Comparison of ENCODE assay signal across 21 cellular contexts in genomic region chr20:38590682-38591483, GRCh38. TPM values are rescaled to one million over a fixed set of nuclear protein-coding genes. Genes with fewer than 3 reads are reported as not detected.
A peak's percentile ranks its signal among the peaks of the same experiment; 100 is the strongest.
DNase-seq lines count a peak whose midpoint lies in the region; ATAC-seq, FAIRE-seq and TF ChIP-seq lines count a peak whose summit lies in the region.
"Had no signal": no experiment of that assay in that cellular context is flagged by ENCODE, and none has a peak within 500 bp of the region (broad histone marks: within the 10 kb centered on the region; RNA-seq: fewer than 3 reads in every experiment).

No MANE protein-coding gene starts in this region.

- FAIRE-seq in A549 (lab: Jason Lieb, UNC): no peak
- no peak for FAIRE-seq in astrocyte (lab: Jason Lieb, UNC)
- no peak for FAIRE-seq in HepG2 (lab: Jason Lieb, UNC)
- FAIRE-seq: bronchial epithelial cell, kidney had no signal

- WGBS in A549 (ENCODE audit: missing lambda C conversion rate): 65% methylated on average over 13 of the region's 18 CpGs
- WGBS in HepG2 (ENCODE audit: low lambda C conversion rate): 44% methylated on average over 17 of the region's 18 CpGs
- 51 to 58% methylated on average over 7 to 8 of the region's 18 CpGs for WGBS in esophagus squamous epithelium, 2 donors

- no peaks in the 10 kb centered on the region for H3K4me1 Mint-ChIP-seq in astrocyte (ENCODE audit: low read depth, unreplicated experiment)
- H3K4me1 Mint-ChIP-seq: activated CD4-positive, alpha-beta memory T cell treated with anti-CD3 and anti-CD28 coated beads, Interleukin-2, amount 10 ng/mL, durations not matched to agents 7 days and 5 days had no signal

- no peak for TF ChIP-seq EP300 in A549 (IDR thresholded peaks at IDR 0.05)
- no peak for TF ChIP-seq EP300 in HepG2 (IDR thresholded peaks at IDR 0.05; ENCODE audit: low read depth in 2 of 2, low read length in 2 of 2)
- no peak for TF ChIP-seq EP300 in HepG2 (CRISPR knock-in tag; IDR thresholded peaks at IDR 0.05; ENCODE audit: borderline replicate concordance)

- H3K9me3 Mint-ChIP-seq in astrocyte (ENCODE audit: unreplicated experiment): no peaks in the 10 kb centered on the region
- H3K9me3 Mint-ChIP-seq: activated CD4-positive, alpha-beta memory T cell treated with anti-CD3 and anti-CD28 coated beads, Interleukin-2, amount 10 ng/mL, durations not matched to agents 7 days and 5 days; activated T-cell treated with anti-CD3 and anti-CD28 coated beads, Interleukin-2, amount 50 U/mL, for 4 hours had no signal

- H3K27me3 Mint-ChIP-seq in astrocyte (ENCODE audit: low read depth, unreplicated experiment): no peaks in the 10 kb centered on the region

- H3K36me3 Mint-ChIP-seq in astrocyte (ENCODE audit: low read depth, unreplicated experiment): no peaks in the 10 kb centered on the region
- H3K36me3 Mint-ChIP-seq: activated naive CD8-positive, alpha-beta T cell had no signal

- ATAC-seq in A549 (peak; percentile 42 to 49; a peak in 3 of 6 replicates), HepG2 (peak; percentile 32), gastrocnemius medialis (no peak), HG03442 (IDR thresholded peaks at IDR 0.05; ENCODE audit: unreplicated experiment) (no peak)
- ATAC-seq: activated T-cell treated with anti-CD3 and anti-CD28 coated beads, Interleukin-2, amount 50 U/mL, for 4 hours; sciatic nerve had no signal

- no TSS peak for BruUV-seq in HepG2 (replicated peaks; lab: Mats Ljungman, UMichigan)

- no peak for TF ChIP-seq CTCF in A549 (IDR thresholded peaks at IDR 0.05)
- TF ChIP-seq CTCF in HEK293 (tag by site-specific recombination; IDR thresholded peaks at IDR 0.05): no peak
- TF ChIP-seq CTCF in astrocyte (IDR thresholded peaks at IDR 0.05; ENCODE audit: insufficient read depth, low read depth, low read length): no peak
- no peak for TF ChIP-seq CTCF in HepG2 (CRISPR knock-in tag; IDR thresholded peaks at IDR 0.05)
- TF ChIP-seq CTCF in gastrocnemius medialis (IDR thresholded peaks at IDR 0.05 in 4 of 5, conservative IDR thresholded peaks at IDR 0.05 in 1 of 5): no peak
- no peak for TF ChIP-seq CTCF in esophagus squamous epithelium (IDR thresholded peaks at IDR 0.05)

- H3K9ac ChIP-seq in astrocyte (ENCODE audit: low read length): no peak overlapping the region
- no peak overlapping the region for H3K9ac ChIP-seq in HepG2 (ENCODE audit: insufficient read depth, low read depth, low read length)

- H2AFZ ChIP-seq in astrocyte (ENCODE audit: low read depth, low read length) (peak overlapping the region; percentile 47), HepG2 (ENCODE audit: low read length) (no peak overlapping the region)

- DNase-seq in A549 (ENCODE audit: low read depth in 1 of 2, low spot score in 1 of 2) (no peak), astrocyte (ENCODE audit: low read depth) (no peak), HepG2 (ENCODE audit: low spot score) (no peak), gastrocnemius medialis (no peak), esophagus squamous epithelium (lab: John Stamatoyannopoulos, UW) (no peak)
- DNase-seq in stimulated activated CD8-positive, alpha-beta memory T cell treated with anti-CD3 and anti-CD28 coated beads, Interleukin-4, amount 100 ng/mL, for 48 hours: no peak
- DNase-seq: activated CD4-positive, alpha-beta memory T cell treated with anti-CD3 and anti-CD28 coated beads, Interleukin-2, amount 10 ng/mL, durations not matched to agents 7 days and 5 days; activated T-cell treated with anti-CD3 and anti-CD28 coated beads, Interleukin-2, amount 50 U/mL, for 4 hours; dorsolateral prefrontal cortex; heart left ventricle; kidney; NCI-H2081 treated with DMSO at 0.1 percent for 48 hours; stimulated activated CD4-positive, alpha-beta T cell treated with anti-CD3 and anti-CD28 coated beads, Interleukin-2, amount 100 ng/mL, for 24 hours had no signal

- in situ Hi-C loops in HepG2 (cut with HindIII; ENCODE audit: extremely low pct_ligation_motif_present, low pct_unique_long_range_greater_than_20kb) (no loop called here), gastrocnemius medialis (cut with MboI; ENCODE audit: low sequenced_read_pairs in 4 of 4) (no loop called here)

- H3K27me3 ChIP-seq in astrocyte (ENCODE audit: insufficient read depth, low read length) (peaks cover 3% of the 10 kb centered on the region), HepG2 (ENCODE audit: control insufficient read depth in 1 of 2, insufficient read depth in 2 of 2, low read length in 2 of 2) (peaks cover 2 to 30% of the 10 kb centered on the region in 2 experiments; a peak in 4 of 5 replicates), gastrocnemius medialis (no peaks in the 10 kb centered on the region), esophagus squamous epithelium (peaks cover 0 to 36% (median 0%) of the 10 kb centered on the region in 4 donors)

- CTCF ChIA-PET in A549 (lab: Yijun Ruan, JAX): interaction anchor here (0.6 to 2.0 kb wide), 3 partner anchors 10 to 42 kb away, joined by 3 to 7 read pairs (median 4); partner anchors contain the start of gene ADIG
- CTCF ChIA-PET in HEK293 (lab: Yijun Ruan, JAX): no interaction called here
- CTCF ChIA-PET in HepG2 (lab: Yijun Ruan, JAX; ENCODE audit: low intra/inter-chr PET ratio, low total read pairs): no interaction called here

- POLR2A ChIA-PET in A549 (lab: Yijun Ruan, JAX) (no interaction called here), HEK293 (lab: Yijun Ruan, JAX) (no interaction called here), HepG2 (lab: Yijun Ruan, JAX) (no interaction called here)

- H3K4me1 ChIP-seq in A549 (peaks cover 14% of the 10 kb centered on the region; the same call in 2 of the 3 replicates), HEK293 (ENCODE audit: control insufficient read depth, insufficient read depth, low read length) (no peaks in the 10 kb centered on the region), astrocyte (ENCODE audit: insufficient read depth, low read length) (no peaks in the 10 kb centered on the region), HepG2 (ENCODE audit: insufficient read depth, low read length) (peaks cover 30% of the 10 kb centered on the region), gastrocnemius medialis (no peaks in the 10 kb centered on the region), esophagus squamous epithelium (no peaks in the 10 kb centered on the region)
- H3K4me1 ChIP-seq: heart left ventricle had no signal

- H3K4me3 ChIP-seq in A549 (no peak overlapping the region), HEK293 (ENCODE audit: low read depth, low read length) (no peak overlapping the region), astrocyte (ENCODE audit: insufficient read depth, low read depth, low read length) (no peak overlapping the region), HepG2 (replicated peaks in 1 of 3; ENCODE audit: insufficient read depth in 1 of 3, low read depth in 2 of 3, low read length in 3 of 3) (no peak overlapping the region), gastrocnemius medialis (no peak overlapping the region), esophagus squamous epithelium (no peak overlapping the region)
- H3K4me3 ChIP-seq: dorsolateral prefrontal cortex, heart left ventricle had no signal

- H3K27ac Mint-ChIP-seq in astrocyte (ENCODE audit: unreplicated experiment): no peak overlapping the region
- H3K27ac Mint-ChIP-seq: activated CD4-positive, alpha-beta memory T cell treated with anti-CD3 and anti-CD28 coated beads, Interleukin-2, amount 10 ng/mL, durations not matched to agents 7 days and 5 days; activated naive CD8-positive, alpha-beta T cell had no signal

- H3K4me3 Mint-ChIP-seq in astrocyte (ENCODE audit: unreplicated experiment): no peak overlapping the region
- H3K4me3 Mint-ChIP-seq: activated CD4-positive, alpha-beta memory T cell treated with anti-CD3 and anti-CD28 coated beads, Interleukin-2, amount 10 ng/mL, durations not matched to agents 7 days and 5 days; activated naive CD8-positive, alpha-beta T cell; activated T-cell treated with anti-CD3 and anti-CD28 coated beads, Interleukin-2, amount 50 U/mL, for 4 hours had no signal

- TF ChIP-seq POLR2A in A549 (IDR thresholded peaks at IDR 0.05; ENCODE audit: low read length) (no peak), HepG2 (IDR thresholded peaks at IDR 0.05; ENCODE audit: insufficient read depth in 1 of 2, low read depth in 2 of 2, low read length in 2 of 2) (no peak), gastrocnemius medialis (IDR thresholded peaks at IDR 0.05) (no peak), esophagus squamous epithelium (IDR thresholded peaks at IDR 0.05) (no peak)

- H3K4me2 ChIP-seq in A549 (no peak overlapping the region), astrocyte (ENCODE audit: low read length) (no peak overlapping the region), HepG2 (ENCODE audit: low read depth, low read length) (no peak overlapping the region)

- H3K79me2 ChIP-seq in astrocyte (ENCODE audit: insufficient read depth, low read length): no peaks in the 10 kb centered on the region
- no peaks in the 10 kb centered on the region for H3K79me2 ChIP-seq in HepG2 (ENCODE audit: insufficient read depth, low read length)

- H3K27ac ChIP-seq in A549 (peak overlapping the region in 1 of 2 experiments; percentile 44; a peak in 1 of 6 replicates), HEK293 (ENCODE audit: extremely low read depth, low read depth, low read length) (no peak overlapping the region), astrocyte (ENCODE audit: low read depth, low read length) (no peak overlapping the region), HepG2 (ENCODE audit: extremely low read length, insufficient read depth, low read length) (no peak overlapping the region), gastrocnemius medialis (no peak overlapping the region), esophagus squamous epithelium (no peak overlapping the region)
- H3K27ac ChIP-seq: dorsolateral prefrontal cortex, heart left ventricle had no signal

- TF ChIP-seq RAD21 in A549 (conservative IDR thresholded peaks at IDR 0.05 in 1 of 2, IDR thresholded peaks at IDR 0.05 in 1 of 2): no peak
- TF ChIP-seq RAD21 in HepG2 (CRISPR knock-in tag; IDR thresholded peaks at IDR 0.05): no peak

- intact Hi-C loops in HepG2 (cut with micrococcal nuclease; ENCODE audit: unreplicated experiment): no loop called here
- intact Hi-C loops in gastrocnemius medialis (cut with DNase I; ENCODE audit: low total_unique reads): no loop called here
- intact Hi-C loops in esophagus squamous epithelium (cut with DNase I): no loop called here

- H4K20me1 ChIP-seq in astrocyte (ENCODE audit: insufficient read depth, low read length): no peaks in the 10 kb centered on the region
- H4K20me1 ChIP-seq in HepG2 (ENCODE audit: insufficient read depth, low read length): no peaks in the 10 kb centered on the region

- H3K9me3 ChIP-seq in A549: no peaks in the 10 kb centered on the region
- no peaks in the 10 kb centered on the region for H3K9me3 ChIP-seq in HEK293 (ENCODE audit: control insufficient read depth, insufficient read depth, low read depth, low read length)
- H3K9me3 ChIP-seq in astrocyte (ENCODE audit: insufficient read depth, low read depth, low read length): no peaks in the 10 kb centered on the region
- H3K9me3 ChIP-seq in HepG2 (ENCODE audit: low read length): no peaks in the 10 kb centered on the region
- H3K9me3 ChIP-seq in gastrocnemius medialis: no peaks in the 10 kb centered on the region
- no peaks in the 10 kb centered on the region for H3K9me3 ChIP-seq in esophagus squamous epithelium
- H3K9me3 ChIP-seq: heart left ventricle had no signal

- H3K36me3 ChIP-seq in HEK293 (ENCODE audit: control insufficient read depth in 2 of 2, insufficient read depth in 1 of 2, low read length in 2 of 2) (no peaks in the 10 kb centered on the region), astrocyte (ENCODE audit: insufficient read depth, low read length) (no peaks in the 10 kb centered on the region), HepG2 (replicated peaks in 1 of 2; ENCODE audit: control insufficient read depth in 1 of 2, insufficient read depth in 2 of 2, low read length in 2 of 2) (no peaks in the 10 kb centered on the region), gastrocnemius medialis (no peaks in the 10 kb centered on the region), esophagus squamous epithelium (no peaks in the 10 kb centered on the region)
- H3K36me3 ChIP-seq: heart left ventricle had no signal

RNA-seq across cellular contexts. Expression of gene ADIG, which starts 9.9 kb away (rescaled TPM):
- polyA plus RNA-seq in A549 (2011; rRNA removed): not detected in 2 replicates
- polyA plus RNA-seq in A549 (2012; cell fraction: cytosol; rRNA removed): not detected in 2 replicates
- not detected in 2 replicates for polyA plus RNA-seq in A549 (2012; cell fraction: nucleus; rRNA removed)
- not detected in 3 replicates for polyA plus RNA-seq in A549 (2017; fragmentation: RNase III; extraction: RNeasy Plus Mini Kit Qiagen cat#74134 plus additional on column Dnase treatment)
- polyA minus RNA-seq in A549 (2011; rRNA and poly(A)+ RNA removed): 0.70 TPM in 1 of 2 replicates, not detected in the other
- total RNA-seq in astrocyte: not detected in 2 replicates
- total RNA-seq in HepG2 (2016; rRNA removed; fragmentation: Illumina TruSeq; extraction: Trizol): 0.15 and 0.28 TPM in 2 replicates
- total RNA-seq in HepG2 (2016; cell fraction: cytosol; rRNA removed; fragmentation: Illumina TruSeq; extraction: Trizol; ENCODE audit: low read depth): not detected in 2 replicates
- total RNA-seq in HepG2 (2016; cell fraction: insoluble cytoplasmic fraction; rRNA removed; fragmentation: Illumina TruSeq; extraction: Trizol): not detected in 2 replicates
- not detected in 2 replicates for total RNA-seq in HepG2 (2016; cell fraction: membrane; rRNA removed; fragmentation: Illumina TruSeq; extraction: Trizol)
- not detected in 2 replicates for total RNA-seq in HepG2 (2016; cell fraction: nucleus; rRNA removed; fragmentation: Illumina TruSeq; extraction: Trizol)
- polyA plus RNA-seq in HepG2 (2011; rRNA removed): 0.10 TPM in 1 of 2 replicates, not detected in the other
- not detected in 2 replicates for polyA plus RNA-seq in HepG2 (2011; cell fraction: cytosol; rRNA removed)
- polyA plus RNA-seq in HepG2 (2011; cell fraction: nucleus; rRNA removed): not detected in 2 replicates
- polyA plus RNA-seq in HepG2 (2012): not detected in 2 replicates
- not detected in 2 replicates for polyA plus RNA-seq in HepG2 (2016; cell fraction: cytosol; fragmentation: Illumina TruSeq; extraction: Trizol; ENCODE audit: low read depth)
- polyA plus RNA-seq in HepG2 (2016; cell fraction: insoluble cytoplasmic fraction; fragmentation: Illumina TruSeq; extraction: Trizol; ENCODE audit: low read depth): not detected in 2 replicates
- polyA plus RNA-seq in HepG2 (2016; cell fraction: membrane; fragmentation: Illumina TruSeq; extraction: Trizol; ENCODE audit: low read depth): not detected in 2 replicates
- not detected in 2 replicates for polyA plus RNA-seq in HepG2 (2016; cell fraction: nucleus; fragmentation: Illumina TruSeq; extraction: Trizol; ENCODE audit: insufficient read depth, low read depth)
- not detected in 2 replicates for polyA minus RNA-seq in HepG2 (2011; rRNA and poly(A)+ RNA removed; ENCODE audit: low replicate concordance)
- polyA minus RNA-seq in HepG2 (2011; cell fraction: cytosol; rRNA and poly(A)+ RNA removed): not detected in 2 replicates
- polyA minus RNA-seq in HepG2 (2011; cell fraction: nucleus; rRNA and poly(A)+ RNA removed): not detected in 2 replicates
- not detected for total RNA-seq in gastrocnemius medialis
- not detected for total RNA-seq in esophagus squamous epithelium
- total RNA-seq: activated CD4-positive, alpha-beta memory T cell treated with anti-CD3 and anti-CD28 coated beads, Interleukin-2, amount 10 ng/mL, durations not matched to agents 7 days and 5 days; activated T-cell treated with anti-CD3 and anti-CD28 coated beads, Interleukin-2, amount 50 U/mL, for 4 hours; bronchial epithelial cell; heart left ventricle; kidney; mononuclear cell; sciatic nerve; subcutaneous adipose tissue had no signal
- polyA plus RNA-seq: esophagus, heart left ventricle had no signal

RNA-seq across cellular contexts. Expression of gene ARHGAP40, which starts 10.7 kb away (rescaled TPM):
- polyA plus RNA-seq in A549 (2011; rRNA removed) (not detected in 2 replicates), A549 (2017; fragmentation: RNase III; extraction: RNeasy Plus Mini Kit Qiagen cat#74134 plus additional on column Dnase treatment) (not detected in 3 replicates), HepG2 (2011; rRNA removed) (2.1 and 2.7 TPM in 2 replicates)
- polyA plus RNA-seq in A549 (2012; cell fraction: cytosol; rRNA removed): not detected in 2 replicates
- 0.02 TPM in 1 of 2 replicates, not detected in the other for polyA plus RNA-seq in A549 (2012; cell fraction: nucleus; rRNA removed)
- not detected in 2 replicates for polyA minus RNA-seq in A549 (2011; rRNA and poly(A)+ RNA removed)
- total RNA-seq in astrocyte (0.27 TPM in 1 of 2 replicates, not detected in the other), HepG2 (2016; rRNA removed; fragmentation: Illumina TruSeq; extraction: Trizol) (0.44 and 0.75 TPM in 2 replicates), gastrocnemius medialis (not detected), esophagus squamous epithelium (10 to 100 TPM in 3 of 4 donors, 1 to 10 TPM in 1; 4.7 to 14.8 (median 12.4) TPM)
- 0.09 and 0.30 TPM in 2 replicates for total RNA-seq in HepG2 (2016; cell fraction: cytosol; rRNA removed; fragmentation: Illumina TruSeq; extraction: Trizol; ENCODE audit: low read depth)
- 0.34 and 0.84 TPM in 2 replicates for total RNA-seq in HepG2 (2016; cell fraction: insoluble cytoplasmic fraction; rRNA removed; fragmentation: Illumina TruSeq; extraction: Trizol)
- 0.10 and 0.43 TPM in 2 replicates for total RNA-seq in HepG2 (2016; cell fraction: membrane; rRNA removed; fragmentation: Illumina TruSeq; extraction: Trizol)
- total RNA-seq in HepG2 (2016; cell fraction: nucleus; rRNA removed; fragmentation: Illumina TruSeq; extraction: Trizol): 0.31 and 0.90 TPM in 2 replicates
- polyA plus RNA-seq in HepG2 (2011; cell fraction: cytosol; rRNA removed): 0.72 and 0.86 TPM in 2 replicates
- polyA plus RNA-seq in HepG2 (2011; cell fraction: nucleus; rRNA removed): 15.4 and 16.6 TPM in 2 replicates
- 0.47 and 0.86 TPM in 2 replicates for polyA plus RNA-seq in HepG2 (2012)
- 0.06 and 0.20 TPM in 2 replicates for polyA plus RNA-seq in HepG2 (2016; cell fraction: cytosol; fragmentation: Illumina TruSeq; extraction: Trizol; ENCODE audit: low read depth)
- polyA plus RNA-seq in HepG2 (2016; cell fraction: insoluble cytoplasmic fraction; fragmentation: Illumina TruSeq; extraction: Trizol; ENCODE audit: low read depth): 0.21 and 0.39 TPM in 2 replicates
- polyA plus RNA-seq in HepG2 (2016; cell fraction: membrane; fragmentation: Illumina TruSeq; extraction: Trizol; ENCODE audit: low read depth): 0.19 and 0.26 TPM in 2 replicates
- polyA plus RNA-seq in HepG2 (2016; cell fraction: nucleus; fragmentation: Illumina TruSeq; extraction: Trizol; ENCODE audit: insufficient read depth, low read depth): 1.5 and 2.2 TPM in 2 replicates
- 1.7 TPM in 1 of 2 replicates, not detected in the other for polyA minus RNA-seq in HepG2 (2011; rRNA and poly(A)+ RNA removed; ENCODE audit: low replicate concordance)
- 0.20 TPM in 1 of 2 replicates, not detected in the other for polyA minus RNA-seq in HepG2 (2011; cell fraction: cytosol; rRNA and poly(A)+ RNA removed)
- polyA minus RNA-seq in HepG2 (2011; cell fraction: nucleus; rRNA and poly(A)+ RNA removed): 2.7 and 2.9 TPM in 2 replicates
- total RNA-seq: activated CD4-positive, alpha-beta memory T cell treated with anti-CD3 and anti-CD28 coated beads, Interleukin-2, amount 10 ng/mL, durations not matched to agents 7 days and 5 days; activated T-cell treated with anti-CD3 and anti-CD28 coated beads, Interleukin-2, amount 50 U/mL, for 4 hours; heart left ventricle; mononuclear cell; sciatic nerve; subcutaneous adipose tissue had no signal

Comparison
In these comparisons a context has a peak if more than half of its experiments do, and no peak if none do; other contexts are left out.
1. ATAC-seq: peak in A549 (2 of 2) and HepG2 (single experiment); none in gastrocnemius medialis (0 of 2) and HG03442 (single experiment).